18 cellular contexts compared by ENCODE assay signal in the genomic region with DNA sequence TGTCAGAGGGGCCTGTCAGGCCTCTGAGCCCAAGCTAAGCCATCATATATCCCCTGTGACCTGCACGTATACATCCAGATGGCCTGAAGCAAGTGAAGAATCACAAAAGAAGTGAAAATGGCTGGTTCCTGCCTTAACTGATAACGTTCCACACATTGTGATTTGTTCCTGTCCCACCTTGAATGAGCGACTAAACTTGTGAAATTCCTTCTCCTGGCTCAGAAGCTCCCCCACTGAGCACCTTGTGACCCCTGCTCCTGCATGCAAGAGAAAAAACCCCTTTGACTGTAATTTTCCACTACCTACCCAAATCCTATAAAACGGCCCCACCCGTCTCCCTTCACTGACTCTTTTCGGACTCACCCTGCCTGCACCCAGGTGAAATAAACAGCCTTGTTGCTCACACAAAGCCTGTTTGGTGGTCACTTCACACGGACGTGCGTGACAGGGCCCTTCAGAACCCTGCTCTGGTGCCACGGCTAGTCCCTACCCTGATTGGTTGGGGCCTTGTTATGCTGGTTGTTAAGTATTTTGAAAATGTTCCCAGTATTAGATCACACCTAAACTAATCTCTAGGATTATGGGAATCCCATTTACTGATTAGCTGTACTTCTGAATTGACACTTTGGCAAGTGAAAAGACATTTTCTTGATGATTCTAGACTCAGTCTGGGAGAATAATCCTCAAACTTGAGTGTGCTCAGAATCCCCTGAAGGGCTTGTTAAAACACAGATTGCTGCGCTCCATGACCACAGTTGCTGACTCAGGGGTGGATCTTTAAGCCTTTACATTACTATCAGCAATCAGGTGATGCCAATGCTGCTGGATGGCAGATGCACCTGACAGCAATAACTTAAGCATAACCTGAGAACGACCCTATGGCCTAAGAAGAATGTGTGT. TPM values are rescaled to one million over a fixed set of nuclear protein-coding genes. Genes with fewer than 3 reads are reported as not detected.
A peak's percentile ranks its signal among the peaks of the same experiment; 100 is the strongest.
DNase-seq lines count a peak whose midpoint lies in the region; ATAC-seq and TF ChIP-seq lines count a peak whose summit lies in the region.
"Had no signal": no experiment of that assay in that cellular context is flagged by ENCODE, and none has a peak within 500 bp of the region (broad histone marks: within the 10 kb centered on the region; RNA-seq: fewer than 3 reads in every experiment).

No MANE protein-coding gene starts in this region.

- peak overlapping the region; percentile 72 for H3K27ac Mint-ChIP-seq in WTC11
- H3K27ac Mint-ChIP-seq in activated CD8-positive, alpha-beta T cell treated with anti-CD3 and anti-CD28 coated beads for 36 hours, result no peak overlapping the region
- H3K27ac Mint-ChIP-seq: CD4-positive, alpha-beta memory T cell; IgD-negative memory B cell; T-helper 1 cell treated with Interleukin-12 subunit alpha and Interleukin-12 subunit beta and Interleukin-4 antibody, amounts not matched to agents 30 μg/mL and 1 μg/mL, for 36 hours had no signal

- H3K9me3 ChIP-seq in HUES6 (ENCODE audit: control insufficient read depth, insufficient read depth, low read depth, low read length) (no peaks in the 10 kb centered on the region), HAP-1 (no peaks in the 10 kb centered on the region)
- H3K9me3 ChIP-seq: BLaER1 treated with 17β-estradiol and CSF1 and Interleukin-3, amounts not matched to agents 10 nM and 100 nM; Peyer's patch; SJSA1 had no signal

- POLR2A ChIA-PET in WTC11 (lab: Charles Lee), result interaction anchor here (0.9 to 1.0 kb wide), 2 partner anchors 29 kb away, joined by 3 read pairs; a partner anchor contains a TSS
- POLR2A ChIA-PET in activated CD8-positive, alpha-beta T cell treated with anti-CD3 and anti-CD28 coated beads for 36 hours (lab: Charles Lee), result no interaction called here

- no peaks in the 10 kb centered on the region for H3K36me3 ChIP-seq in HUES6 (ENCODE audit: control insufficient read depth, insufficient read depth, low read length)
- no peaks in the 10 kb centered on the region for H3K36me3 ChIP-seq in HAP-1 (replicated peaks)
- H3K36me3 ChIP-seq: BLaER1 treated with 17β-estradiol and CSF1 and Interleukin-3, amounts not matched to agents 10 nM and 100 nM; Peyer's patch; SJSA1 had no signal

- ATAC-seq in WTC11 (no peak), foreskin keratinocyte (peak; percentile 14), GM19395 (IDR thresholded peaks at IDR 0.05; ENCODE audit: unreplicated experiment) (no peak), HG03139 (IDR thresholded peaks at IDR 0.05; ENCODE audit: unreplicated experiment) (no peak)
- ATAC-seq in activated CD8-positive, alpha-beta T cell treated with anti-CD3 and anti-CD28 coated beads for 36 hours, result no peak

- H3K36me3 Mint-ChIP-seq in WTC11, result no peaks in the 10 kb centered on the region
- H3K36me3 Mint-ChIP-seq in activated CD8-positive, alpha-beta T cell treated with anti-CD3 and anti-CD28 coated beads for 36 hours (ENCODE audit: low read depth), result no peaks in the 10 kb centered on the region
- H3K36me3 Mint-ChIP-seq: CD4-positive, alpha-beta memory T cell; IgD-negative memory B cell had no signal

- TF ChIP-seq CTCF in WTC11 (IDR thresholded peaks at IDR 0.05) (no peak), foreskin keratinocyte (conservative IDR thresholded peaks at IDR 0.05) (no peak)
- no peak for TF ChIP-seq CTCF in activated CD8-positive, alpha-beta T cell treated with anti-CD3 and anti-CD28 coated beads for 36 hours (IDR thresholded peaks at IDR 0.05)

- H3K4me3 ChIP-seq in HUES6 (ENCODE audit: low read depth, low read length) (peak overlapping the region; percentile 10; the same call in 1 of the 2 replicates), HAP-1 (no peak overlapping the region)
- H3K4me3 ChIP-seq: BLaER1 treated with 17β-estradiol and CSF1 and Interleukin-3, amounts not matched to agents 10 nM and 100 nM; Peyer's patch; SJSA1 had no signal

- peak overlapping the region; percentile 91; the same call in 1 of the 2 replicates for H3K27ac ChIP-seq in HUES6 (ENCODE audit: low read depth, low read length)
- no peak overlapping the region for H3K27ac ChIP-seq in foreskin keratinocyte
- H3K27ac ChIP-seq: BLaER1 treated with 17β-estradiol and CSF1 and Interleukin-3, amounts not matched to agents 10 nM and 100 nM; Peyer's patch; SJSA1 had no signal

- peaks cover 41% of the 10 kb centered on the region for H3K4me1 ChIP-seq in HUES6 (ENCODE audit: control insufficient read depth, insufficient read depth, low read length)
- no peaks in the 10 kb centered on the region for H3K4me1 ChIP-seq in foreskin keratinocyte
- no peaks in the 10 kb centered on the region for H3K4me1 ChIP-seq in HAP-1
- H3K4me1 ChIP-seq: SJSA1 had no signal

- intact Hi-C loops in activated CD8-positive, alpha-beta T cell treated with anti-CD3 and anti-CD28 coated beads for 36 hours (cut with micrococcal nuclease), result no loop called here

- H3K27me3 ChIP-seq in HUES6 (ENCODE audit: control insufficient read depth, insufficient read depth, low read length), result no peaks in the 10 kb centered on the region
- H3K27me3 ChIP-seq in foreskin keratinocyte, result no peaks in the 10 kb centered on the region
- no peaks in the 10 kb centered on the region for H3K27me3 ChIP-seq in HAP-1 (ENCODE audit: low read depth)
- H3K27me3 ChIP-seq: BLaER1 treated with 17β-estradiol and CSF1 and Interleukin-3, amounts not matched to agents 10 nM and 100 nM; Peyer's patch; SJSA1 had no signal

- H3K4me3 Mint-ChIP-seq in WTC11, result no peak overlapping the region
- no peak overlapping the region for H3K4me3 Mint-ChIP-seq in activated CD8-positive, alpha-beta T cell treated with anti-CD3 and anti-CD28 coated beads for 36 hours
- H3K4me3 Mint-ChIP-seq: CD4-positive, alpha-beta memory T cell; IgD-negative memory B cell; T-helper 1 cell treated with Interleukin-12 subunit alpha and Interleukin-12 subunit beta and Interleukin-4 antibody, amounts not matched to agents 30 μg/mL and 1 μg/mL, for 36 hours had no signal

- H3K9me3 Mint-ChIP-seq in WTC11, result peaks cover 7% of the 10 kb centered on the region
- no peaks in the 10 kb centered on the region for H3K9me3 Mint-ChIP-seq in activated CD8-positive, alpha-beta T cell treated with anti-CD3 and anti-CD28 coated beads for 36 hours
- H3K9me3 Mint-ChIP-seq: T-helper 1 cell treated with Interleukin-12 subunit alpha and Interleukin-12 subunit beta and Interleukin-4 antibody, amounts not matched to agents 30 μg/mL and 1 μg/mL, for 36 hours had no signal

- CTCF ChIA-PET in WTC11 (lab: Charles Lee), result interaction anchor here (0.7 to 4.4 kb wide), 5 partner anchors 29 to 179 kb away, joined by 3 to 74 read pairs (median 3); a partner anchor contains a TSS
- CTCF ChIA-PET in activated CD8-positive, alpha-beta T cell treated with anti-CD3 and anti-CD28 coated beads for 36 hours (lab: Charles Lee), result interaction anchor here (0.9 to 1.9 kb wide), 3 partner anchors 9 to 29 kb away, joined by 3 to 9 read pairs (median 5); a partner anchor contains a TSS

- H3K27me3 Mint-ChIP-seq in WTC11 (ENCODE audit: low read depth), result no peaks in the 10 kb centered on the region; the same call in 1 of the 2 replicates
- no peaks in the 10 kb centered on the region for H3K27me3 Mint-ChIP-seq in activated CD8-positive, alpha-beta T cell treated with anti-CD3 and anti-CD28 coated beads for 36 hours

- DNase-seq in D341Med (ENCODE audit: low spot score) (peak; percentile 47), WTC11 (ENCODE audit: low spot score) (no peak), foreskin keratinocyte (peak in 1 of 2 donors; percentile 49), HAP-1 (ENCODE audit: low spot score in 2 of 2) (no peak)
- DNase-seq in activated CD8-positive, alpha-beta T cell treated with anti-CD3 and anti-CD28 coated beads for 36 hours, result no peak
- DNase-seq: 8988T; CD4-positive, alpha-beta memory T cell; GDM1; NCI-H187; NCI-H748 treated with DMSO at 0.1 percent for 48 hours; Peyer's patch had no signal

- H3K4me1 Mint-ChIP-seq in WTC11, result peaks cover 43% of the 10 kb centered on the region
- peaks cover 4% of the 10 kb centered on the region for H3K4me1 Mint-ChIP-seq in activated CD8-positive, alpha-beta T cell treated with anti-CD3 and anti-CD28 coated beads for 36 hours (ENCODE audit: low read depth)

- peak overlapping the region; percentile 87 for H3K9ac ChIP-seq in HUES6 (ENCODE audit: low read length)
- H3K9ac ChIP-seq: BLaER1 treated with 17β-estradiol and CSF1 and Interleukin-3, amounts not matched to agents 10 nM and 100 nM had no signal

- in situ Hi-C loops in HAP-1 (cut with MboI; ENCODE audit: low sequenced_read_pairs), result no loop called here

TF ChIP-seq in WTC11, 78 proteins besides CTCF, POLR2A, EP300 and RAD21 (continues in another document):
- TF ChIP-seq SOX15 (CRISPR knock-in tag; IDR thresholded peaks at IDR 0.05) (no peak), SMAD4 (CRISPR knock-in tag; IDR thresholded peaks at IDR 0.05) (no peak)
- TF ChIP-seq, protein P1, sequence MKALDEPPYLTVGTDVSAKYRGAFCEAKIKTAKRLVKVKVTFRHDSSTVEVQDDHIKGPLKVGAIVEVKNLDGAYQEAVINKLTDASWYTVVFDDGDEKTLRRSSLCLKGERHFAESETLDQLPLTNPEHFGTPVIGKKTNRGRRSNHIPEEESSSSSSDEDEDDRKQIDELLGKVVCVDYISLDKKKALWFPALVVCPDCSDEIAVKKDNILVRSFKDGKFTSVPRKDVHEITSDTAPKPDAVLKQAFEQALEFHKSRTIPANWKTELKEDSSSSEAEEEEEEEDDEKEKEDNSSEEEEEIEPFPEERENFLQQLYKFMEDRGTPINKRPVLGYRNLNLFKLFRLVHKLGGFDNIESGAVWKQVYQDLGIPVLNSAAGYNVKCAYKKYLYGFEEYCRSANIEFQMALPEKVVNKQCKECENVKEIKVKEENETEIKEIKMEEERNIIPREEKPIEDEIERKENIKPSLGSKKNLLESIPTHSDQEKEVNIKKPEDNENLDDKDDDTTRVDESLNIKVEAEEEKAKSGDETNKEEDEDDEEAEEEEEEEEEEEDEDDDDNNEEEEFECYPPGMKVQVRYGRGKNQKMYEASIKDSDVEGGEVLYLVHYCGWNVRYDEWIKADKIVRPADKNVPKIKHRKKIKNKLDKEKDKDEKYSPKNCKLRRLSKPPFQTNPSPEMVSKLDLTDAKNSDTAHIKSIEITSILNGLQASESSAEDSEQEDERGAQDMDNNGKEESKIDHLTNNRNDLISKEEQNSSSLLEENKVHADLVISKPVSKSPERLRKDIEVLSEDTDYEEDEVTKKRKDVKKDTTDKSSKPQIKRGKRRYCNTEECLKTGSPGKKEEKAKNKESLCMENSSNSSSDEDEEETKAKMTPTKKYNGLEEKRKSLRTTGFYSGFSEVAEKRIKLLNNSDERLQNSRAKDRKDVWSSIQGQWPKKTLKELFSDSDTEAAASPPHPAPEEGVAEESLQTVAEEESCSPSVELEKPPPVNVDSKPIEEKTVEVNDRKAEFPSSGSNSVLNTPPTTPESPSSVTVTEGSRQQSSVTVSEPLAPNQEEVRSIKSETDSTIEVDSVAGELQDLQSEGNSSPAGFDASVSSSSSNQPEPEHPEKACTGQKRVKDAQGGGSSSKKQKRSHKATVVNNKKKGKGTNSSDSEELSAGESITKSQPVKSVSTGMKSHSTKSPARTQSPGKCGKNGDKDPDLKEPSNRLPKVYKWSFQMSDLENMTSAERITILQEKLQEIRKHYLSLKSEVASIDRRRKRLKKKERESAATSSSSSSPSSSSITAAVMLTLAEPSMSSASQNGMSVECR (CRISPR knock-in tag; IDR thresholded peaks at IDR 0.05; ENCODE audit: borderline replicate concordance), result no peak

RNA-seq across cellular contexts. Expression of a gene that starts 28.8 kb away (rescaled TPM):
- total RNA-seq in WTC11 (2021), result 16.0 to 17.7 TPM (median 17.1 TPM) in 3 replicates
- total RNA-seq in foreskin keratinocyte, result 3.0 and 3.7 TPM in 2 replicates
- polyA plus RNA-seq in foreskin keratinocyte, result 1.3 and 1.6 TPM in 2 replicates
- 1 to 10 TPM; 1.4 to 1.7 TPM for total RNA-seq in activated CD8-positive, alpha-beta T cell treated with anti-CD3 and anti-CD28 coated beads for 36 hours
- total RNA-seq: SJSA1 had no signal
